Comparison of ENCODE assay signal across 15 cellular contexts in genomic region chr10:101452593-101452992, GRCh38.
"Had no signal": no experiment of that assay in that cellular context is flagged by ENCODE, and none has a peak within 500 bp of the region (broad histone marks: within the 10 kb centered on the region; RNA-seq: fewer than 3 reads in every experiment).

No MANE protein-coding gene starts in this region.

- H3K4me3 ChIP-seq: heart left ventricle, sigmoid colon, skin epidermis had no signal

- H3K27ac Mint-ChIP-seq: nephron, type B pancreatic cell had no signal

- H3K4me3 Mint-ChIP-seq: naive B cell, nephron, type B pancreatic cell had no signal

- H3K9me3 Mint-ChIP-seq: naive B cell, nephron, type B pancreatic cell had no signal

- ATAC-seq: esophagus mucosa, heart left ventricle, left colon had no signal

- H3K27me3 Mint-ChIP-seq: naive B cell had no signal

- DNase-seq: effector memory CD4-positive, alpha-beta T cell; heart left ventricle; hippocampal formation; left colon; mesendoderm; naive B cell; posterior cingulate gyrus; sigmoid colon; stimulated activated CD4-positive, alpha-beta T cell treated with anti-CD3 and anti-CD28 coated beads, Interleukin-12 subunit alpha, Interleukin-12 subunit beta, amount 100 ng/mL, for 4 hours; stimulated activated naive CD4-positive, alpha-beta T cell had no signal

- H3K36me3 Mint-ChIP-seq: naive B cell, type B pancreatic cell had no signal

- H3K9me3 ChIP-seq: heart left ventricle, neutrophil, sigmoid colon had no signal

- H3K36me3 ChIP-seq: heart left ventricle, neutrophil, sigmoid colon had no signal

- H3K27me3 ChIP-seq: heart left ventricle, sigmoid colon had no signal

- H3K27ac ChIP-seq: heart left ventricle, neutrophil, sigmoid colon, skin epidermis had no signal
